ENCODE assay signal across 20 cellular contexts in genomic region chr14:44170554-44170953, GRCh38.
"Had no signal": no experiment of that assay in that cellular context is flagged by ENCODE, and none has a peak within 500 bp of the region (broad histone marks: within the 10 kb centered on the region; RNA-seq: fewer than 3 reads in every experiment).

No MANE protein-coding gene starts in this region.

- H3K36me3 ChIP-seq: breast epithelium, left lung, thoracic aorta, upper lobe of left lung had no signal

- DNase-seq: activated B cell treated with CpG ODN at 0.5 μM for 24 hours; activated CD4-positive, alpha-beta T cell treated with anti-CD3 and anti-CD28 coated beads for 36 hours; activated CD4-positive, alpha-beta T cell treated with anti-CD3 and anti-CD28 coated beads, Interleukin-2, amount 50 U/mL, for 48 hours; activated naive CD4-positive, alpha-beta T cell treated with anti-CD3 and anti-CD28 coated beads for 36 hours; activated naive CD8-positive, alpha-beta T cell treated with anti-CD3 and anti-CD28 coated beads, Interleukin-2, amount 10 ng/mL, durations not matched to agents 7 days and 5 days; activated T-cell treated with anti-CD3 and anti-CD28 coated beads, Interleukin-2, amount 50 U/mL, for 48 hours; amniotic stem cell; cerebellar nuclear complex; effector CD4-positive, alpha-beta T cell; foreskin keratinocyte; left lung; natural killer cell; stimulated activated CD4-positive, alpha-beta T cell treated with anti-CD3 and anti-CD28 coated beads, Interleukin-4, amount 100 ng/mL, for 24 hours; stimulated activated naive CD4-positive, alpha-beta T cell treated with Interleukin-2 at 50 U/mL for 16 hours; T-cell; upper lobe of left lung had no signal

- H3K4me3 ChIP-seq: breast epithelium, left lung, thoracic aorta, upper lobe of left lung had no signal

- ATAC-seq: activated CD4-positive, alpha-beta T cell treated with anti-CD3 and anti-CD28 coated beads for 36 hours; foreskin keratinocyte; left lung; natural killer cell; T-cell had no signal

- FAIRE-seq: keratinocyte, TTC549 had no signal

- H3K27ac ChIP-seq: breast epithelium, foreskin keratinocyte, left lung, thoracic aorta, upper lobe of left lung had no signal

- H3K9me3 ChIP-seq: thoracic aorta, upper lobe of left lung had no signal

- H3K4me1 ChIP-seq: breast epithelium, foreskin keratinocyte, left lung, upper lobe of left lung had no signal

- H3K27me3 ChIP-seq: breast epithelium, foreskin keratinocyte, left lung, upper lobe of left lung had no signal
